ENCODE assay signal across 17 cellular contexts in genomic region chr5:65817936-65818335, GRCh38.
DNase-seq lines count a peak whose midpoint lies in the region; FAIRE-seq and TF ChIP-seq lines count a peak whose summit lies in the region.
"Had no signal": no experiment of that assay in that cellular context is flagged by ENCODE, and none has a peak within 500 bp of the region (broad histone marks: within the 10 kb centered on the region; RNA-seq: fewer than 3 reads in every experiment).

No MANE protein-coding gene starts in this region.

- no peaks in the 10 kb centered on the region for H3K27me3 ChIP-seq in HUES64 (ENCODE audit: insufficient read depth, low read length)
- H3K27me3 ChIP-seq in H1 (replicated peaks in 1 of 4; ENCODE audit: control insufficient read depth in 3 of 4, extremely low read depth in 1 of 4, insufficient read depth in 3 of 4, low read length in 3 of 4), result peaks cover 0 to 1% (median 0%) of the 10 kb centered on the region in 4 experiments; a peak in 1 of 7 replicates
- H3K27me3 ChIP-seq in layer of hippocampus (ENCODE audit: control insufficient read depth, insufficient read depth, low read length), result no peaks in the 10 kb centered on the region

- no peak overlapping the region for H3K18ac ChIP-seq in H1 (ENCODE audit: extremely low read depth, low read length)

- no peak for FAIRE-seq in H1 (lab: Jason Lieb, UNC)

- peaks cover 39% of the 10 kb centered on the region for H3K4me1 Mint-ChIP-seq in Calu3 (ENCODE audit: low read depth, unreplicated experiment)

- no peaks in the 10 kb centered on the region for H3K23me2 ChIP-seq in H1 (ENCODE audit: low read depth, low read length)

- H4K20me1 ChIP-seq in H1 (replicated peaks in 1 of 2; ENCODE audit: control insufficient read depth in 1 of 2, insufficient read depth in 2 of 2, low read length in 2 of 2), result peaks cover 0 to 2% of the 10 kb centered on the region in 2 experiments

- CTCF ChIA-PET in H1 (lab: Charles Lee; ENCODE audit: partially characterized antibody), result interaction anchor here (1.0 kb wide), 1 partner anchor 11 kb away, joined by 3 read pairs; no protein-coding TSS in a partner anchor
- CTCF ChIA-PET in Calu3 (lab: Charles Lee), result interaction anchor here (0.7 kb wide), 1 partner anchor 13 kb away, joined by 3 read pairs; no protein-coding TSS in a partner anchor

- H3K27me3 Mint-ChIP-seq in Calu3 (ENCODE audit: unreplicated experiment), result no peaks in the 10 kb centered on the region

- no peak overlapping the region for H4K5ac ChIP-seq in H1 (ENCODE audit: insufficient read length, low read depth, low read length)

- H2BK5ac ChIP-seq in H1 (ENCODE audit: low read depth, low read length), result no peak overlapping the region

- no peak overlapping the region for H4K8ac ChIP-seq in H1 (ENCODE audit: extremely low read depth, insufficient read depth, low read length)

- intact Hi-C loops in Calu3 (cut with micrococcal nuclease; ENCODE audit: unreplicated experiment), result no loop called here

- H3K9ac ChIP-seq in HUES64 (ENCODE audit: low read depth, low read length) (no peak overlapping the region), H1 (replicated peaks in 1 of 4; ENCODE audit: extremely low read depth in 1 of 4, low read depth in 3 of 4, low read length in 3 of 4) (no peak overlapping the region; a peak in 1 of 7 replicates)

- H3K56ac ChIP-seq in H1 (replicated peaks; ENCODE audit: insufficient read length, low read depth, low read length), result no peak overlapping the region

- H2AFZ ChIP-seq in H1 (ENCODE audit: low read length), result no peak overlapping the region

- H3K36me3 ChIP-seq in HUES64 (ENCODE audit: insufficient read depth, low read length) (peaks cover 77% of the 10 kb centered on the region), H1 (ENCODE audit: control insufficient read depth in 2 of 4, insufficient read depth in 4 of 4, low read length in 3 of 4) (peaks cover 5 to 50% (median 23%) of the 10 kb centered on the region in 4 experiments; a peak in 7 of 8 replicates)

- H3K27ac ChIP-seq in HUES64 (ENCODE audit: low read depth, low read length) (peak overlapping the region; percentile 40), H1 (ENCODE audit: low read depth, low read length) (0 out of 2 replicates have a peak overlapping the region, but pooled peaks have one; percentile 32), layer of hippocampus (ENCODE audit: low read depth, low read length) (peak overlapping the region; percentile 92)
- H3K27ac ChIP-seq: C4-2B had no signal

- H3K9me3 ChIP-seq in HUES64 (ENCODE audit: insufficient read depth, low read depth, low read length) (no peaks in the 10 kb centered on the region), H1 (ENCODE audit: insufficient read depth in 2 of 2, low read depth in 1 of 2, low read length in 1 of 2) (no peaks in the 10 kb centered on the region)

- no peak overlapping the region for H3K4me2 ChIP-seq in H1 (ENCODE audit: insufficient read depth in 1 of 2, low read depth in 2 of 2, low read length in 2 of 2)

- no peak overlapping the region for H4K91ac ChIP-seq in H1 (replicated peaks; ENCODE audit: insufficient read length, low read length)

- TF ChIP-seq RAD21 in H1 (IDR thresholded peaks at IDR 0.05 in 1 of 2, conservative IDR thresholded peaks at IDR 0.05 in 1 of 2; ENCODE audit: low read depth in 2 of 2, low read length in 2 of 2), result no peak

- H3K36me3 Mint-ChIP-seq in Calu3 (ENCODE audit: insufficient read depth, unreplicated experiment), result peaks cover 10% of the 10 kb centered on the region

- no peak overlapping the region for H3K14ac ChIP-seq in H1 (ENCODE audit: insufficient read length)

- TF ChIP-seq CTCF in H1 (IDR thresholded peaks at IDR 0.05; ENCODE audit: control extremely low read depth in 1 of 3, insufficient read depth in 1 of 3, low read depth in 1 of 3, low read length in 3 of 3) (no peak), Calu3 (IDR thresholded peaks at IDR 0.05; ENCODE audit: unreplicated experiment) (no peak)

- no peaks in the 10 kb centered on the region; the same call in 1 of the 2 replicates for H3K79me1 ChIP-seq in H1 (ENCODE audit: low read depth, low read length)

- BruUV-seq in Calu3 (replicated peaks; lab: Mats Ljungman, UMichigan), result no TSS peak

- H2BK15ac ChIP-seq in H1 (ENCODE audit: low read length), result no peak overlapping the region

- DNase-seq in H1 (ENCODE audit: low read depth in 1 of 2, low spot score in 2 of 2) (no peak), pons (ENCODE audit: low spot score) (peak; percentile 78), Calu3 (no peak), retina (no peak), DMS79 treated with DMSO at 0.1 percent for 48 hours (lab: John Stamatoyannopoulos, UW) (no peak), NCI-H2107 treated with DMSO at 0.1 percent for 48 hours (lab: John Stamatoyannopoulos, UW; ENCODE audit: unreplicated experiment) (no peak)
- DNase-seq: COR-L47, DMS153, EL, GOT3, KG1, NCI-H1436 treated with DMSO at 0.1 percent for 48 hours, NCI-H2081 treated with DMSO at 0.1 percent for 48 hours, NCI-H524 had no signal

- no peak for TF ChIP-seq POLR2A in H1 (IDR thresholded peaks at IDR 0.05; ENCODE audit: control extremely low read depth in 1 of 2, low read depth in 2 of 2, low read length in 2 of 2)

- H2BK120ac ChIP-seq in H1 (replicated peaks; ENCODE audit: low read depth, low read length), result no peak overlapping the region

- no peak overlapping the region for H3K27ac Mint-ChIP-seq in Calu3 (ENCODE audit: unreplicated experiment)

- POLR2A ChIA-PET in H1 (lab: Charles Lee; ENCODE audit: partially characterized antibody), result interaction anchor here (0.8 to 1.3 kb wide), 3 partner anchors 18 to 107 kb away, joined by 3 to 5 read pairs (median 3); no protein-coding TSS in a partner anchor

- H3K23ac ChIP-seq in H1 (ENCODE audit: insufficient read length), result no peak overlapping the region

- no peak overlapping the region for H3K4ac ChIP-seq in H1 (replicated peaks; ENCODE audit: insufficient read length, low read depth, low read length)

- no peak overlapping the region for H2AK5ac ChIP-seq in H1 (ENCODE audit: low read depth, low read length)

- H3K9me3 Mint-ChIP-seq in Calu3 (ENCODE audit: low read depth, unreplicated experiment), result no peaks in the 10 kb centered on the region

- no peak overlapping the region for H2BK12ac ChIP-seq in H1 (ENCODE audit: low read depth, low read length)

- no peak overlapping the region for H3K4me3 ChIP-seq in HUES64 (ENCODE audit: low read length)
- no peak overlapping the region for H3K4me3 ChIP-seq in H1 (ENCODE audit: extremely low read depth in 1 of 4, insufficient read depth in 2 of 4, low read depth in 3 of 4, low read length in 4 of 4)

- H3K79me2 ChIP-seq in H1 (ENCODE audit: control insufficient read depth in 1 of 2, insufficient read depth in 2 of 2, low read length in 2 of 2), result no peaks in the 10 kb centered on the region; a peak in 1 of 4 replicates

- 83% methylated on average over 2 of the region's 4 CpGs for WGBS in HUES64
- WGBS in H1 (ENCODE audit: extremely low coverage in 1 of 2, insufficient coverage in 1 of 2, insufficient read length in 1 of 2, insufficient replicate concordance in 2 of 2, low coverage in 1 of 2, low lambda C conversion rate in 2 of 2, missing lambda C conversion rate in 1 of 2), 2 experiments, result 74% methylated on average over 4 of the region's 4 CpGs; no CpG with 5 or more reads in 1 of the 2 experiments

- peaks cover 17% of the 10 kb centered on the region for H3K4me1 ChIP-seq in HUES64 (ENCODE audit: insufficient read depth, low read length)
- H3K4me1 ChIP-seq in H1 (replicated peaks in 1 of 4; ENCODE audit: control insufficient read depth in 3 of 4, insufficient read depth in 4 of 4, low read length in 3 of 4), result no peaks in the 10 kb centered on the region; a peak in 1 of 7 replicates

- TF ChIP-seq EP300 in H1 (IDR thresholded peaks at IDR 0.05; ENCODE audit: borderline replicate concordance in 1 of 2, low read depth in 2 of 2, low read length in 2 of 2), result no peak

- no peak overlapping the region for H3K4me3 Mint-ChIP-seq in Calu3 (ENCODE audit: low read depth, unreplicated experiment)

- H2BK20ac ChIP-seq in H1 (ENCODE audit: low read length), result no peak overlapping the region

TF ChIP-seq in H1, 55 proteins besides CTCF, POLR2A, EP300 and RAD21:
- TF ChIP-seq TAF7 (optimal IDR thresholded peaks at IDR 0.05; ENCODE audit: borderline replicate concordance, low read depth, low read length) (no peak), CREB1 (IDR thresholded peaks at IDR 0.05) (no peak), YY1 (IDR thresholded peaks at IDR 0.05; ENCODE audit: low read depth, low read length) (no peak), KDM5A (IDR thresholded peaks at IDR 0.05; ENCODE audit: low read length) (no peak), EGR1 (IDR thresholded peaks at IDR 0.05; ENCODE audit: borderline replicate concordance, low read depth, low read length) (no peak), POU5F1 (IDR thresholded peaks at IDR 0.05; ENCODE audit: low read depth, low read length) (no peak), POLR2AphosphoS5 (IDR thresholded peaks at IDR 0.05; ENCODE audit: low read depth, low read length) (no peak), GTF2F1 (IDR thresholded peaks at IDR 0.05; ENCODE audit: borderline replicate concordance, low read depth, low read length) (no peak), SRF (IDR thresholded peaks at IDR 0.05; ENCODE audit: low read depth, low read length) (no peak)

Comparison
In these comparisons a context has a peak if more than half of its experiments do, and no peak if none do; other contexts are left out.
1. H3K27ac ChIP-seq: peak in every context shown above with its lines; median percentile 92 in layer of hippocampus; 40 in HUES64; 32 in H1.